In the genomic region with DNA sequence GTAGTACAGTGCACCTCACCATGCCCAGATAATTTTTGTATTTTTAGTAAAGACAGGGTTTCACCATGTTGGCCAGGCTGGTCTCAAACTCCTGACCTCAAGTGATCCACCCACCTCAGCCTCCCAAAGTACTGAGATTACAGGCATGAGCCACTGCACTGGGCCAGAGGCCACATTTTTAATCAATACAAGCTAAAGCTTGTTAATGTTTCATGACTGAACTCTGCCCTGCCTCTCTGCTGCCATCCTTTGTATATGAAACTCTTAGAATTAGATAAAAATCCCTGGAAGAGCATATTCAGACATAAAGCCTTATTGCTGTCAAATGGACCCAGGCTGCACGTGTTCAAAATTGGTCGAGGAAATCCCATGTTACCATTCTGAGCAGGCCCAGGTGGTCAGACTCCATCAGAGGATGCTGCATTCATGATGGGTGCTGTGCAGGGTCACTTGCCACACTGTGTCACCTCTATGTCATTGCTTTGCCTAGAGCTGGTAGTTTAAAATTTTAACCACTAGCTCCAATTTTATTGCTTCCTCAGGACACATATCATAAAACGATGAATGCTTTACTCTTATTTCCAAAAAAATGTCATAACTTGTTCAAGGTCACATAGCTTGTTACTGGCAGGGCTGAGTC, we compare ENCODE assay signal across 2 cellular contexts.
TF ChIP-seq lines count a peak whose summit lies in the region.

No MANE protein-coding gene starts in this region.

TF ChIP-seq in IMR-90, 13 proteins besides CTCF, POLR2A, EP300 and RAD21:
- no peak for TF ChIP-seq SMC3 (IDR thresholded peaks at IDR 0.05; ENCODE audit: low read depth, low read length)
- no peak for TF ChIP-seq CEBPB (IDR thresholded peaks at IDR 0.05; ENCODE audit: low read depth, low read length)
- TF ChIP-seq RFX5 (IDR thresholded peaks at IDR 0.05; ENCODE audit: low read depth, low read length) = no peak
- no peak for TF ChIP-seq MAZ (IDR thresholded peaks at IDR 0.05; ENCODE audit: borderline replicate concordance, low read depth, low read length)
- TF ChIP-seq FOS (IDR thresholded peaks at IDR 0.05; ENCODE audit: low read depth, low read length) = no peak
- TF ChIP-seq, protein P1, sequence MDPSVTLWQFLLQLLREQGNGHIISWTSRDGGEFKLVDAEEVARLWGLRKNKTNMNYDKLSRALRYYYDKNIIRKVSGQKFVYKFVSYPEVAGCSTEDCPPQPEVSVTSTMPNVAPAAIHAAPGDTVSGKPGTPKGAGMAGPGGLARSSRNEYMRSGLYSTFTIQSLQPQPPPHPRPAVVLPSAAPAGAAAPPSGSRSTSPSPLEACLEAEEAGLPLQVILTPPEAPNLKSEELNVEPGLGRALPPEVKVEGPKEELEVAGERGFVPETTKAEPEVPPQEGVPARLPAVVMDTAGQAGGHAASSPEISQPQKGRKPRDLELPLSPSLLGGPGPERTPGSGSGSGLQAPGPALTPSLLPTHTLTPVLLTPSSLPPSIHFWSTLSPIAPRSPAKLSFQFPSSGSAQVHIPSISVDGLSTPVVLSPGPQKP (IDR thresholded peaks at IDR 0.05; ENCODE audit: borderline replicate concordance, low read depth, low read length) = no peak
- no peak for TF ChIP-seq RCOR1 (IDR thresholded peaks at IDR 0.05; ENCODE audit: insufficient replicate concordance, low read length)
- no peak for TF ChIP-seq MXI1 (IDR thresholded peaks at IDR 0.05; ENCODE audit: borderline replicate concordance, low read depth, low read length)
- no peak for TF ChIP-seq NFE2L2 (IDR thresholded peaks at IDR 0.05; ENCODE audit: low read depth, low read length)
- TF ChIP-seq BHLHE40 (IDR thresholded peaks at IDR 0.05; ENCODE audit: low read depth, low read length) = no peak
- TF ChIP-seq MAFK (IDR thresholded peaks at IDR 0.05; ENCODE audit: low read depth, low read length) = no peak
- TF ChIP-seq, protein P2, sequence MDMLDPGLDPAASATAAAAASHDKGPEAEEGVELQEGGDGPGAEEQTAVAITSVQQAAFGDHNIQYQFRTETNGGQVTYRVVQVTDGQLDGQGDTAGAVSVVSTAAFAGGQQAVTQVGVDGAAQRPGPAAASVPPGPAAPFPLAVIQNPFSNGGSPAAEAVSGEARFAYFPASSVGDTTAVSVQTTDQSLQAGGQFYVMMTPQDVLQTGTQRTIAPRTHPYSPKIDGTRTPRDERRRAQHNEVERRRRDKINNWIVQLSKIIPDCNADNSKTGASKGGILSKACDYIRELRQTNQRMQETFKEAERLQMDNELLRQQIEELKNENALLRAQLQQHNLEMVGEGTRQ (IDR thresholded peaks at IDR 0.05; ENCODE audit: low read depth, low read length) = no peak
- TF ChIP-seq CHD1 (IDR thresholded peaks at IDR 0.05; ENCODE audit: low read depth, low read length) = no peak

TF ChIP-seq in HepG2, 621 proteins besides CTCF, POLR2A, EP300 and RAD21:
- TF ChIP-seq TOE1 (CRISPR knock-in tag; IDR thresholded peaks at IDR 0.05) (no peak), ZNF180 (CRISPR knock-in tag; IDR thresholded peaks at IDR 0.05; ENCODE audit: borderline replicate concordance, low read depth) (no peak), ZNF572 (CRISPR knock-in tag; IDR thresholded peaks at IDR 0.05) (no peak), HNRNPUL1 (IDR thresholded peaks at IDR 0.05; ENCODE audit: low read depth, low read length) (no peak), SKI (IDR thresholded peaks at IDR 0.05; ENCODE audit: partially characterized antibody) (no peak), AGO2 (optimal IDR thresholded peaks at IDR 0.05; ENCODE audit: low read depth, low read length) (no peak), JUNB (CRISPR knock-in tag; IDR thresholded peaks at IDR 0.05; ENCODE audit: borderline replicate concordance) (no peak), HCFC1 (IDR thresholded peaks at IDR 0.05; ENCODE audit: low read depth, low read length) (no peak), TCF7L2 (IDR thresholded peaks at IDR 0.05; ENCODE audit: low read depth, low read length) (no peak), ZNF235 (CRISPR knock-in tag; IDR thresholded peaks at IDR 0.05; ENCODE audit: borderline replicate concordance) (no peak), ZNF629 (CRISPR knock-in tag; conservative IDR thresholded peaks at IDR 0.05) (no peak), GATAD1 (CRISPR knock-in tag; IDR thresholded peaks at IDR 0.05) (no peak), ZNF772 (CRISPR knock-in tag; IDR thresholded peaks at IDR 0.05) (no peak)
- TF ChIP-seq, protein P3, sequence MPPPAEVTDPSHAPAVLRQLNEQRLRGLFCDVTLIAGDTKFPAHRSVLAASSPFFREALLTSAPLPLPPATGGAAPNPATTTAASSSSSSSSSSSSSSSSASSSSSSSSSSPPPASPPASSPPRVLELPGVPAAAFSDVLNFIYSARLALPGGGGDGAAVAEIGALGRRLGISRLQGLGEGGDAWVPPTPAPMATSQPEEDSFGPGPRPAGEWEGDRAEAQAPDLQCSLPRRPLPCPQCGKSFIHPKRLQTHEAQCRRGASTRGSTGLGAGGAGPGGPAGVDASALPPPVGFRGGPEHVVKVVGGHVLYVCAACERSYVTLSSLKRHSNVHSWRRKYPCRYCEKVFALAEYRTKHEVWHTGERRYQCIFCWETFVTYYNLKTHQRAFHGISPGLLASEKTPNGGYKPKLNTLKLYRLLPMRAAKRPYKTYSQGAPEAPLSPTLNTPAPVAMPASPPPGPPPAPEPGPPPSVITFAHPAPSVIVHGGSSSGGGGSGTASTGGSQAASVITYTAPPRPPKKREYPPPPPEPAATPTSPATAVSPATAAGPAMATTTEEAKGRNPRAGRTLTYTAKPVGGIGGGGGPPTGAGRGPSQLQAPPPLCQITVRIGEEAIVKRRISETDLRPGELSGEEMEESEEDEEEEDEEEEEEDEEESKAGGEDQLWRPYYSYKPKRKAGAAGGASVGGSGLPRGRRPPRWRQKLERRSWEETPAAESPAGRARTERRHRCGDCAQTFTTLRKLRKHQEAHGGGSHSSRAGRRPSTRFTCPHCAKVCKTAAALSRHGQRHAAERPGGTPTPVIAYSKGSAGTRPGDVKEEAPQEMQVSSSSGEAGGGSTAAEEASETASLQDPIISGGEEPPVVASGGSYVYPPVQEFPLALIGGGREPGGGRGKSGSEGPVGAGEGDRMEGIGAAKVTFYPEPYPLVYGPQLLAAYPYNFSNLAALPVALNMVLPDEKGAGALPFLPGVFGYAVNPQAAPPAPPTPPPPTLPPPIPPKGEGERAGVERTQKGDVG (CRISPR knock-in tag; IDR thresholded peaks at IDR 0.05; ENCODE audit: borderline replicate concordance) = no peak
- TF ChIP-seq, protein P4, sequence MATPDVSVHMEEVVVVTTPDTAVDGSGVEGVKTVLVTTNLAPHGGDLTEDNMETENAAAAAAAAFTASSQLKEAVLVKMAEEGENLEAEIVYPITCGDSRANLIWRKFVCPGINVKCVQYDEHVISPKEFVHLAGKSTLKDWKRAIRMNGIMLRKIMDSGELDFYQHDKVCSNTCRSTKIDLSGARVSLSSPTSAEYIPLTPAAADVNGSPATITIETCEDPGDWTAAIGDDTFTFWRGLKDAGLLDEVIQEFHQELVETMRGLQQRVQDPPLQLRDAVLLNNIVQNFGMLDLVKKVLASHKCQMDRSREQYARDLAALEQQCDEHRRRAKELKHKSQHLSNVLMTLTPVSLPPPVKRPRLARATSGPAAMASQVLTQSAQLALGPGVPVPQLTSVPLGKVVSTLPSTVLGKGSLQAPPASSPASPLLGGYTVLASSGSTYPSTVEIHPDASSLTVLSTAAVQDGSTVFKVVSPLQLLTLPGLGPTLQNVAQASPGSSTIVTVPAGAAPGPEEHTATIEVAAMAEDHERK (CRISPR knock-in tag; IDR thresholded peaks at IDR 0.05; ENCODE audit: low read depth) = no peak
- TF ChIP-seq, protein P5, sequence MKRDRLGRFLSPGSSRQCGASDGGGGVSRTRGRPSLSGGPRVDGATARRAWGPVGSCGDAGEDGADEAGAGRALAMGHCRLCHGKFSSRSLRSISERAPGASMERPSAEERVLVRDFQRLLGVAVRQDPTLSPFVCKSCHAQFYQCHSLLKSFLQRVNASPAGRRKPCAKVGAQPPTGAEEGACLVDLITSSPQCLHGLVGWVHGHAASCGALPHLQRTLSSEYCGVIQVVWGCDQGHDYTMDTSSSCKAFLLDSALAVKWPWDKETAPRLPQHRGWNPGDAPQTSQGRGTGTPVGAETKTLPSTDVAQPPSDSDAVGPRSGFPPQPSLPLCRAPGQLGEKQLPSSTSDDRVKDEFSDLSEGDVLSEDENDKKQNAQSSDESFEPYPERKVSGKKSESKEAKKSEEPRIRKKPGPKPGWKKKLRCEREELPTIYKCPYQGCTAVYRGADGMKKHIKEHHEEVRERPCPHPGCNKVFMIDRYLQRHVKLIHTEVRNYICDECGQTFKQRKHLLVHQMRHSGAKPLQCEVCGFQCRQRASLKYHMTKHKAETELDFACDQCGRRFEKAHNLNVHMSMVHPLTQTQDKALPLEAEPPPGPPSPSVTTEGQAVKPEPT (CRISPR knock-in tag; IDR thresholded peaks at IDR 0.05; ENCODE audit: low read depth) = no peak
